Comparison of ENCODE assay signal across 12 cellular contexts in genomic region chr11:35598254-35599125, GRCh38. TPM values are rescaled to one million over a fixed set of nuclear protein-coding genes. Genes with fewer than 3 reads are reported as not detected.
DNase-seq lines count a peak whose midpoint lies in the region; ATAC-seq and TF ChIP-seq lines count a peak whose summit lies in the region.
"Had no signal": no experiment of that assay in that cellular context is flagged by ENCODE, and none has a peak within 500 bp of the region (broad histone marks: within the 10 kb centered on the region; RNA-seq: fewer than 3 reads in every experiment).

No MANE protein-coding gene starts in this region.

- intact Hi-C loops in Right ventricle myocardium superior (cut with DNase I): no loop called here

- H4K8ac ChIP-seq in mesendoderm (ENCODE audit: low read depth, low read length): no peak overlapping the region

- no peaks in the 10 kb centered on the region for H3K27me3 ChIP-seq in mesendoderm (ENCODE audit: insufficient read depth, low read length, poor library complexity)
- H3K27me3 ChIP-seq: testis had no signal

- H3K23ac ChIP-seq in mesendoderm (ENCODE audit: low read length): no peak overlapping the region

- no peak overlapping the region for H3K4me2 ChIP-seq in mesendoderm (ENCODE audit: low read length)

- DNase-seq in GM20000 (ENCODE audit: low spot score): peak; percentile 31
- no peak for DNase-seq in Right ventricle myocardium superior
- DNase-seq in retina: no peak
- DNase-seq in T1000 (lab: John Stamatoyannopoulos, UW): no peak
- DNase-seq in mesendoderm: no peak
- DNase-seq: heart right ventricle, MM.1S, testis had no signal

- H3K27ac ChIP-seq in mesendoderm (ENCODE audit: low read depth, low read length): no peak overlapping the region
- H3K27ac ChIP-seq: cardiac muscle cell, heart right ventricle, testis had no signal

- TF ChIP-seq CTCF in GM20000 (IDR thresholded peaks at IDR 0.05; ENCODE audit: extremely low read depth, missing control alignments): no peak

- no peak overlapping the region for H2AK5ac ChIP-seq in mesendoderm (ENCODE audit: low read length)

- no peak overlapping the region for H2BK15ac ChIP-seq in mesendoderm (replicated peaks; ENCODE audit: low read depth)

- no peak overlapping the region for H3K56ac ChIP-seq in mesendoderm (ENCODE audit: low read length)

- no peak overlapping the region for H4K5ac ChIP-seq in mesendoderm (ENCODE audit: low read length)

- H2BK5ac ChIP-seq in mesendoderm (ENCODE audit: low read length): no peak overlapping the region

- H3K4ac ChIP-seq in mesendoderm (ENCODE audit: low read depth, low read length): no peak overlapping the region

- no peak overlapping the region for H2BK120ac ChIP-seq in mesendoderm (ENCODE audit: low read depth, low read length)

- H3K4me3 ChIP-seq in mesendoderm (ENCODE audit: low read length): no peak overlapping the region
- H3K4me3 ChIP-seq: cardiac muscle cell, heart right ventricle, testis had no signal

- no CpG with 5 or more reads among the region's 3 CpGs for WGBS in mesendoderm (ENCODE audit: extremely low coverage, insufficient coverage, low lambda C conversion rate)

- ATAC-seq in GM18508 (IDR thresholded peaks at IDR 0.05; ENCODE audit: insufficient read depth, unreplicated experiment) (peak; percentile 83), HG03342 (IDR thresholded peaks at IDR 0.05; ENCODE audit: unreplicated experiment) (peak; percentile 72), esophagus mucosa (peak; percentile 48), Right ventricle myocardium superior (ENCODE audit: poor library complexity) (no peak)
- ATAC-seq: heart right ventricle had no signal

- H3K79me1 ChIP-seq in mesendoderm (ENCODE audit: low read length): no peaks in the 10 kb centered on the region

- H3K18ac ChIP-seq in mesendoderm (ENCODE audit: low read length): no peak overlapping the region

- H3K79me2 ChIP-seq in mesendoderm (ENCODE audit: control insufficient read depth, insufficient read depth, low read length): no peaks in the 10 kb centered on the region

- H3K4me1 ChIP-seq in mesendoderm (ENCODE audit: control insufficient read depth, low read depth, low read length): no peaks in the 10 kb centered on the region
- H3K4me1 ChIP-seq: testis had no signal

- no peak overlapping the region for H3K9ac ChIP-seq in mesendoderm (ENCODE audit: low read length)

- no peaks in the 10 kb centered on the region for H3K36me3 ChIP-seq in mesendoderm (ENCODE audit: control insufficient read depth, insufficient read depth, low read length)
- H3K36me3 ChIP-seq: cardiac muscle cell, heart right ventricle had no signal

RNA-seq across cellular contexts. Expression of gene FJX1, which starts 19.8 kb away (rescaled TPM):
- 5.6 TPM for total RNA-seq in esophagus mucosa
- total RNA-seq in Right ventricle myocardium superior: 0.65 TPM
- 14.1 TPM for polyA plus RNA-seq in mesendoderm (2013, experiment 1 of 2)
- polyA plus RNA-seq in mesendoderm (2013, experiment 2 of 2): 15.9 TPM
